ENCODE assay signal across 8 cellular contexts in genomic region chr12:130307859-130308258, GRCh38. TPM values are rescaled to one million over a fixed set of nuclear protein-coding genes. Genes with fewer than 3 reads are reported as not detected.
"Had no signal": no experiment of that assay in that cellular context is flagged by ENCODE, and none has a peak within 500 bp of the region (broad histone marks: within the 10 kb centered on the region; RNA-seq: fewer than 3 reads in every experiment).

No MANE protein-coding gene starts in this region.

- ATAC-seq: HCT116, K562 had no signal

- H3K4me3 ChIP-seq: GM23248, HAP-1, K562 had no signal

- H3K27ac ChIP-seq: GM23248 had no signal

- H3K4me1 ChIP-seq: HAP-1 had no signal

- DNase-seq: GM23248, GOT3, H7, IMR-90 had no signal

- H3K9me3 ChIP-seq: HAP-1 had no signal

- H3K36me3 ChIP-seq: HAP-1 had no signal

RNA-seq across cellular contexts. Expression of gene PIWIL1, which starts 29.8 kb away (rescaled TPM):
- total RNA-seq: GM23248, H7, HT-29, IMR-90, K562 had no signal
